In genomic region chr5:132547269-132547668, GRCh38 we compare ENCODE assay signal across 34 cellular contexts. TPM values are rescaled to one million over a fixed set of nuclear protein-coding genes. Genes with fewer than 3 reads are reported as not detected.
"Had no signal": no experiment of that assay in that cellular context is flagged by ENCODE, and none has a peak within 500 bp of the region (broad histone marks: within the 10 kb centered on the region; RNA-seq: fewer than 3 reads in every experiment).

No MANE protein-coding gene starts in this region.

- FAIRE-seq: islet of Langerhans, kidney, pancreas, small intestine had no signal

- H3K27ac ChIP-seq: left lung, lower lobe of right lung, pancreas, prostate gland, sigmoid colon, spleen, tibial nerve, uterus had no signal

- H3K27ac Mint-ChIP-seq: immature natural killer cell; naive thymus-derived CD8-positive, alpha-beta T cell; nephron; stimulated activated effector memory CD8-positive, alpha-beta T cell treated with anti-CD3 and anti-CD28 coated beads, Interleukin-12 subunit alpha, Interleukin-12 subunit beta, amount 100 ng/mL, for 72 hours; stimulated activated naive CD8-positive, alpha-beta T cell treated with anti-CD3 and anti-CD28 coated beads, Interleukin-15, Interleukin-2, amounts not matched to agents 100 ng/mL and 50 ng/mL, for 24 hours; type B pancreatic cell had no signal

- DNase-seq: hypothalamus; immature natural killer cell; kidney; left colon; left lung; lower lobe of right lung; mammary epithelial cell; mesenchymal stem cell; naive thymus-derived CD8-positive, alpha-beta T cell; nucleus accumbens; pancreas; posterior cingulate gyrus; retina; right cardiac atrium; sigmoid colon; small intestine; spleen; stimulated activated CD4-positive, alpha-beta T cell treated with anti-CD3 and anti-CD28 coated beads, Interleukin-4, amount 100 ng/mL, for 24 hours; stimulated activated naive CD4-positive, alpha-beta T cell; uterus had no signal

- H3K27me3 Mint-ChIP-seq: naive thymus-derived CD8-positive, alpha-beta T cell; stimulated activated naive CD8-positive, alpha-beta T cell treated with anti-CD3 and anti-CD28 coated beads, Interleukin-15, Interleukin-2, amounts not matched to agents 100 ng/mL and 50 ng/mL, for 24 hours had no signal

- H3K4me3 Mint-ChIP-seq: immature natural killer cell; naive thymus-derived CD8-positive, alpha-beta T cell; nephron; neural crest cell; stimulated activated effector memory CD8-positive, alpha-beta T cell treated with anti-CD3 and anti-CD28 coated beads, Interleukin-12 subunit alpha, Interleukin-12 subunit beta, amount 100 ng/mL, for 72 hours; stimulated activated naive CD8-positive, alpha-beta T cell treated with anti-CD3 and anti-CD28 coated beads, Interleukin-15, Interleukin-2, amounts not matched to agents 100 ng/mL and 50 ng/mL, for 24 hours; type B pancreatic cell had no signal

- H3K36me3 Mint-ChIP-seq: immature natural killer cell; naive thymus-derived CD8-positive, alpha-beta T cell; stimulated activated effector memory CD8-positive, alpha-beta T cell treated with anti-CD3 and anti-CD28 coated beads, Interleukin-12 subunit alpha, Interleukin-12 subunit beta, amount 100 ng/mL, for 72 hours; type B pancreatic cell had no signal

- H3K4me1 Mint-ChIP-seq: immature natural killer cell; naive thymus-derived CD8-positive, alpha-beta T cell; nephron; neural crest cell had no signal

- ATAC-seq: left colon; left lung; lower lobe of right lung; naive thymus-derived CD8-positive, alpha-beta T cell; pancreas; right cardiac atrium; stimulated activated effector memory CD8-positive, alpha-beta T cell treated with anti-CD3 and anti-CD28 coated beads, Interleukin-12 subunit alpha, Interleukin-12 subunit beta, amount 100 ng/mL, for 72 hours had no signal

- H3K9me3 Mint-ChIP-seq: immature natural killer cell; naive thymus-derived CD8-positive, alpha-beta T cell; nephron; neural crest cell; stimulated activated effector memory CD8-positive, alpha-beta T cell treated with anti-CD3 and anti-CD28 coated beads, Interleukin-12 subunit alpha, Interleukin-12 subunit beta, amount 100 ng/mL, for 72 hours; stimulated activated naive CD8-positive, alpha-beta T cell treated with anti-CD3 and anti-CD28 coated beads, Interleukin-15, Interleukin-2, amounts not matched to agents 100 ng/mL and 50 ng/mL, for 24 hours; type B pancreatic cell had no signal

RNA-seq across cellular contexts. Expression of gene IL5, which starts 3.9 kb away (rescaled TPM):
- total RNA-seq: kidney; left colon; left lung; liver; lower lobe of right lung; mammary epithelial cell; mucosa of gallbladder; naive thymus-derived CD8-positive, alpha-beta T cell; neural crest cell; osteoblast; pancreas; prostate gland; right cardiac atrium; sigmoid colon; spleen; subcutaneous adipose tissue; temporal lobe; tibial nerve; ureter; uterus had no signal
- polyA plus RNA-seq: immature natural killer cell; liver; mammary epithelial cell; naive thymus-derived CD8-positive, alpha-beta T cell; pancreas; right cardiac atrium; sigmoid colon; small intestine; spleen had no signal
